8 cellular contexts compared by ENCODE assay signal in genomic region chr22:29267858-29268510, GRCh38. TPM values are rescaled to one million over a fixed set of nuclear protein-coding genes. Genes with fewer than 3 reads are reported as not detected.
A peak's percentile ranks its signal among the peaks of the same experiment; 100 is the strongest.
DNase-seq lines count a peak whose midpoint lies in the region; ATAC-seq and TF ChIP-seq lines count a peak whose summit lies in the region.

A gene with protein sequence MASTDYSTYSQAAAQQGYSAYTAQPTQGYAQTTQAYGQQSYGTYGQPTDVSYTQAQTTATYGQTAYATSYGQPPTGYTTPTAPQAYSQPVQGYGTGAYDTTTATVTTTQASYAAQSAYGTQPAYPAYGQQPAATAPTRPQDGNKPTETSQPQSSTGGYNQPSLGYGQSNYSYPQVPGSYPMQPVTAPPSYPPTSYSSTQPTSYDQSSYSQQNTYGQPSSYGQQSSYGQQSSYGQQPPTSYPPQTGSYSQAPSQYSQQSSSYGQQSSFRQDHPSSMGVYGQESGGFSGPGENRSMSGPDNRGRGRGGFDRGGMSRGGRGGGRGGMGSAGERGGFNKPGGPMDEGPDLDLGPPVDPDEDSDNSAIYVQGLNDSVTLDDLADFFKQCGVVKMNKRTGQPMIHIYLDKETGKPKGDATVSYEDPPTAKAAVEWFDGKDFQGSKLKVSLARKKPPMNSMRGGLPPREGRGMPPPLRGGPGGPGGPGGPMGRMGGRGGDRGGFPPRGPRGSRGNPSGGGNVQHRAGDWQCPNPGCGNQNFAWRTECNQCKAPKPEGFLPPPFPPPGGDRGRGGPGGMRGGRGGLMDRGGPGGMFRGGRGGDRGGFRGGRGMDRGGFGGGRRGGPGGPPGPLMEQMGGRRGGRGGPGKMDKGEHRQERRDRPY (plus strand): TSS chr22:29268268. CDS start chr22:29268337, 69 bp downstream.
Gene RHBDD3, minus strand, starts transcription at chr22:29267981. Its CDS starts 2,355 bp downstream, at chr22:29265626.

- TF ChIP-seq CTCF in GM13976 (IDR thresholded peaks at IDR 0.05; ENCODE audit: borderline replicate concordance, control extremely low read depth, extremely low read depth, insufficient read depth, missing control alignments) (no peak), adrenal gland (IDR thresholded peaks at IDR 0.05) (no peak), heart right ventricle (IDR thresholded peaks at IDR 0.05) (peak in 1 of 9 donors; percentile 10), type B pancreatic cell (conservative IDR thresholded peaks at IDR 0.05) (no peak)

- WGBS in adrenal gland, 4 donors, result 0 to 1% (median 0%) methylated on average over 34 to 67 of the region's 67 CpGs
- 0 to 1% methylated on average over 67 of the region's 67 CpGs for WGBS in heart right ventricle, 2 donors

- TF ChIP-seq POLR2A in adrenal gland (IDR thresholded peaks at IDR 0.05), result peak; percentile 74 to 95

- H3K4me1 ChIP-seq in adrenal gland (replicated peaks in 1 of 2), result peaks cover 51 to 52% of the 10 kb centered on the region in 2 donors
- H3K4me1 ChIP-seq in heart right ventricle, result peaks cover 13 to 60% (median 56%) of the 10 kb centered on the region in 9 donors

- peak within 1 kb of the TSS; percentile 100 for H3K27ac Mint-ChIP-seq in type B pancreatic cell

- peak within 1 kb of the TSS; percentile 72 to 99 (median 90) for H3K4me3 ChIP-seq in adrenal gland
- H3K4me3 ChIP-seq in heart right ventricle, result peak within 1 kb of the TSS; percentile 71 to 98 (median 82)

- peaks cover 0 to 39% of the 10 kb centered on the region in 2 donors for H3K36me3 ChIP-seq in adrenal gland (replicated peaks in 1 of 2)
- H3K36me3 ChIP-seq in heart right ventricle, result peaks cover 0 to 61% (median 14%) of the 10 kb centered on the region in 9 donors

- peak within 1 kb of the TSS; percentile 99 to 100 (median 100) for H3K27ac ChIP-seq in adrenal gland
- peak within 1 kb of the TSS; percentile 98 to 100 (median 99) for H3K27ac ChIP-seq in heart right ventricle

- peaks cover 43% of the 10 kb centered on the region for H3K36me3 Mint-ChIP-seq in type B pancreatic cell

- H3K27me3 ChIP-seq in adrenal gland (no peaks in the 10 kb centered on the region), heart right ventricle (no peaks in the 10 kb centered on the region)

- H3K9me3 ChIP-seq in adrenal gland (replicated peaks in 1 of 3) (no peaks in the 10 kb centered on the region), heart right ventricle (no peaks in the 10 kb centered on the region)

- H3K9me3 Mint-ChIP-seq in type B pancreatic cell, result no peaks in the 10 kb centered on the region

- peaks cover 40% of the 10 kb centered on the region for H3K4me1 Mint-ChIP-seq in type B pancreatic cell (ENCODE audit: unreplicated experiment)

- peaks cover 4% of the 10 kb centered on the region for H3K27me3 Mint-ChIP-seq in type B pancreatic cell

- peak within 1 kb of the TSS; percentile 98 for H3K4me3 Mint-ChIP-seq in type B pancreatic cell

- ATAC-seq in HG02870 (IDR thresholded peaks at IDR 0.05; ENCODE audit: unreplicated experiment), result peak; percentile 76
- ATAC-seq in heart right ventricle, result peak; percentile 92 to 97 (median 95)

- DNase-seq in GM13976 (ENCODE audit: low spot score) (peak; percentile 96), NCI-H146 treated with DMSO at 0.1 percent for 48 hours (lab: John Stamatoyannopoulos, UW; ENCODE audit: unreplicated experiment) (peak; percentile 76), T-helper 1 cell (peak; percentile 86 to 94 (median 90)), adrenal gland (peak; percentile 96 to 99 (median 98)), heart right ventricle (peak; percentile 96 to 97), posterior cingulate gyrus (peak; percentile 89 to 99 (median 94)), type B pancreatic cell (ENCODE audit: extremely low spot score, unreplicated experiment) (peak; percentile 98)

- intact Hi-C loops in adrenal gland (cut with DNase I) (no loop called here), heart right ventricle (cut with DNase I) (loop anchor here in 3 of 10 donors (2.0 to 5.0 kb wide), 2 partner anchors 39 kb away; partner anchors contain the start of gene GAS2L1 (in 3 of the 3)), posterior cingulate gyrus (cut with DNase I) (loop anchor here (5.0 kb wide), 1 partner anchor 39 kb away; the partner anchor contains the start of gene GAS2L1)

- in situ Hi-C loops in GM13976 (cut with MboI; ENCODE audit: low sequenced_read_pairs, unreplicated experiment), result no loop called here

RNA-seq across cellular contexts. Expression of the first gene that starts in this region (rescaled TPM):
- total RNA-seq in adrenal gland (100 to 1,000 TPM; 152 to 302 (median 197) TPM), heart right ventricle (100 to 1,000 TPM; 131 to 153 (median 139) TPM), type B pancreatic cell (ENCODE audit: low replicate concordance) (244 and 347 TPM in 2 replicates)
- polyA plus RNA-seq in adrenal gland (100 to 1,000 TPM; 269 to 351 (median 278) TPM), heart right ventricle (100 to 1,000 TPM; 105 to 115 TPM)

RNA-seq across cellular contexts. Expression of gene RHBDD3, which starts in this region (rescaled TPM):
- 100 to 1,000 TPM in 1 of 8 donors, 10 to 100 TPM in 7; 27.4 to 103 (median 42.6) TPM for total RNA-seq in adrenal gland
- 10 to 100 TPM; 12.2 to 76.3 (median 48.2) TPM for polyA plus RNA-seq in adrenal gland
- 10 to 100 TPM in 9 of 10 donors, 1 to 10 TPM in 1; 7.0 to 18.0 (median 12.2) TPM for total RNA-seq in heart right ventricle
- 10 to 100 TPM; 17.3 to 25.8 TPM for polyA plus RNA-seq in heart right ventricle
- 33.9 and 59.2 TPM in 2 replicates for total RNA-seq in type B pancreatic cell (ENCODE audit: low replicate concordance)

Comparison
In these comparisons a context has a peak if more than half of its experiments do, and no peak if none do; other contexts are left out.
1. Peak in every context shown above with its lines: DNase-seq, ATAC-seq, H3K4me3 ChIP-seq and H3K27ac ChIP-seq.